In genomic region chr6:51528556-51528955, GRCh38 we compare ENCODE assay signal across 27 cellular contexts.
DNase-seq lines count a peak whose midpoint lies in the region; ATAC-seq, FAIRE-seq and TF ChIP-seq lines count a peak whose summit lies in the region.
"Had no signal": no experiment of that assay in that cellular context is flagged by ENCODE, and none has a peak within 500 bp of the region (broad histone marks: within the 10 kb centered on the region; RNA-seq: fewer than 3 reads in every experiment).

No MANE protein-coding gene starts in this region.

- no peak overlapping the region for H3K27ac Mint-ChIP-seq in MCF 10A (ENCODE audit: low read depth, unreplicated experiment)
- H3K27ac Mint-ChIP-seq: activated CD4-positive, alpha-beta memory T cell treated with anti-CD3 and anti-CD28 coated beads, Interleukin-2, amount 10 ng/mL, durations not matched to agents 7 days and 5 days; activated naive CD8-positive, alpha-beta T cell treated with anti-CD3 and anti-CD28 coated beads, Interleukin-2, amount 50 U/mL, for 24 hours; nephron; T-cell; type B pancreatic cell had no signal

- H3K9me3 ChIP-seq in breast epithelium: peaks cover 0 to 9% of the 10 kb centered on the region in 2 donors
- H3K9me3 ChIP-seq in uterus: no peaks in the 10 kb centered on the region
- H3K9me3 ChIP-seq: heart left ventricle, mucosa of descending colon had no signal

- no peaks in the 10 kb centered on the region for H3K36me3 ChIP-seq in breast epithelium
- H3K36me3 ChIP-seq in uterus: no peaks in the 10 kb centered on the region
- H3K36me3 ChIP-seq: heart left ventricle had no signal

- no peaks in the 10 kb centered on the region for H3K36me3 Mint-ChIP-seq in MCF 10A (ENCODE audit: insufficient read depth, unreplicated experiment)
- H3K36me3 Mint-ChIP-seq: T-cell, type B pancreatic cell had no signal

- ATAC-seq in HG03432 (IDR thresholded peaks at IDR 0.05; ENCODE audit: unreplicated experiment): no peak
- ATAC-seq: activated naive CD8-positive, alpha-beta T cell treated with anti-CD3 and anti-CD28 coated beads, Interleukin-2, amount 50 U/mL, for 24 hours; GM12878; heart left ventricle; left ventricle myocardium superior; mucosa of descending colon; Panc1; T-cell had no signal

- H3K27me3 Mint-ChIP-seq in MCF 10A (ENCODE audit: insufficient read depth, unreplicated experiment): no peaks in the 10 kb centered on the region
- H3K27me3 Mint-ChIP-seq: activated CD4-positive, alpha-beta memory T cell treated with anti-CD3 and anti-CD28 coated beads, Interleukin-2, amount 10 ng/mL, durations not matched to agents 7 days and 5 days; activated naive CD8-positive, alpha-beta T cell treated with anti-CD3 and anti-CD28 coated beads, Interleukin-2, amount 50 U/mL, for 24 hours; T-cell had no signal

- TF ChIP-seq POLR2A in breast epithelium (IDR thresholded peaks at IDR 0.05): no peak
- TF ChIP-seq POLR2A in uterus (IDR thresholded peaks at IDR 0.05): no peak

- H3K9me3 Mint-ChIP-seq in MCF 10A (ENCODE audit: unreplicated experiment): no peaks in the 10 kb centered on the region
- H3K9me3 Mint-ChIP-seq: activated CD4-positive, alpha-beta memory T cell treated with anti-CD3 and anti-CD28 coated beads, Interleukin-2, amount 10 ng/mL, durations not matched to agents 7 days and 5 days; activated naive CD8-positive, alpha-beta T cell treated with anti-CD3 and anti-CD28 coated beads, Interleukin-2, amount 50 U/mL, for 24 hours; nephron had no signal

- no TSS peak for BruUV-seq in MCF 10A (replicated peaks; lab: Mats Ljungman, UMichigan)

- intact Hi-C loops in MCF 10A (cut with micrococcal nuclease): no loop called here
- intact Hi-C loops in breast epithelium (cut with DNase I; ENCODE audit: low total_unique reads): no loop called here
- intact Hi-C loops in uterus (cut with DNase I; ENCODE audit: low total_unique reads): no loop called here

- TF ChIP-seq CTCF in MCF 10A (IDR thresholded peaks at IDR 0.05; ENCODE audit: unreplicated experiment) (no peak), breast epithelium (IDR thresholded peaks at IDR 0.05) (no peak), uterus (IDR thresholded peaks at IDR 0.05) (no peak)

- H3K27me3 ChIP-seq in breast epithelium (no peaks in the 10 kb centered on the region), uterus (no peaks in the 10 kb centered on the region)
- H3K27me3 ChIP-seq: heart left ventricle had no signal

- POLR2A ChIA-PET in MCF 10A (lab: Yijun Ruan, JAX): no interaction called here

- CTCF ChIA-PET in MCF 10A (lab: Yijun Ruan, JAX): interaction anchor here (1.0 to 1.4 kb wide), 4 partner anchors 9 to 178 kb away, joined by 4 to 7 read pairs (median 4); no protein-coding TSS in a partner anchor

- no peak overlapping the region for H3K4me3 ChIP-seq in breast epithelium
- H3K4me3 ChIP-seq in uterus: no peak overlapping the region
- H3K4me3 ChIP-seq: GM12878, heart left ventricle, mucosa of descending colon had no signal

- peak; percentile 5 for DNase-seq in MCF 10A (ENCODE audit: unreplicated experiment)
- no peak for DNase-seq in breast epithelium (ENCODE audit: low spot score in 2 of 2)
- DNase-seq in RPMI7951 (ENCODE audit: low read depth): peak; percentile 0
- DNase-seq in iris pigment epithelial cell (ENCODE audit: low read depth): peak; percentile 6
- DNase-seq in urothelium cell line (ENCODE audit: low spot score): peak; percentile 23
- no peak for DNase-seq in uterus
- DNase-seq in mesenteric fat pad (ENCODE audit: low spot score): no peak
- DNase-seq: activated CD4-positive, alpha-beta memory T cell treated with anti-CD3 and anti-CD28 coated beads, Interleukin-2, amount 10 ng/mL, durations not matched to agents 7 days and 5 days; activated CD4-positive, CD25-positive, alpha-beta regulatory T cell treated with anti-CD3 and anti-CD28 coated beads, Interleukin-2, amount 50 U/mL, for 72 hours; activated gamma-delta T cell treated with Interleukin-2 at 50 U/mL for 16 hours; activated naive CD8-positive, alpha-beta T cell treated with anti-CD3 and anti-CD28 coated beads, Interleukin-2, amount 50 U/mL, for 24 hours; AML-193; HCEC 1CT; heart left ventricle; left ventricle myocardium superior; mucosa of descending colon; NCI-H1105; NCI-H2029; NCI-H510A; NK-92 treated with Interleukin-12 subunit alpha and Interleukin-12 subunit beta, amount 100 ng/mL, for 24 hours; posterior cingulate gyrus; T-cell had no signal

- H3K27ac ChIP-seq in breast epithelium (no peak overlapping the region), uterus (no peak overlapping the region)
- H3K27ac ChIP-seq: heart left ventricle had no signal

- H3K4me1 ChIP-seq in breast epithelium (no peaks in the 10 kb centered on the region), uterus (no peaks in the 10 kb centered on the region)
- H3K4me1 ChIP-seq: heart left ventricle had no signal

- FAIRE-seq in urothelium cell line (lab: Jason Lieb, UNC): peak; percentile 17
- FAIRE-seq: GM12878 had no signal

- no peak overlapping the region for H3K4me3 Mint-ChIP-seq in MCF 10A (ENCODE audit: unreplicated experiment)
- H3K4me3 Mint-ChIP-seq: activated CD4-positive, alpha-beta memory T cell treated with anti-CD3 and anti-CD28 coated beads, Interleukin-2, amount 10 ng/mL, durations not matched to agents 7 days and 5 days; activated naive CD8-positive, alpha-beta T cell treated with anti-CD3 and anti-CD28 coated beads, Interleukin-2, amount 50 U/mL, for 24 hours; nephron; T-cell; type B pancreatic cell had no signal

- no peaks in the 10 kb centered on the region for H3K4me1 Mint-ChIP-seq in MCF 10A (ENCODE audit: insufficient read depth, unreplicated experiment)
- H3K4me1 Mint-ChIP-seq: activated CD4-positive, alpha-beta memory T cell treated with anti-CD3 and anti-CD28 coated beads, Interleukin-2, amount 10 ng/mL, durations not matched to agents 7 days and 5 days; activated naive CD8-positive, alpha-beta T cell treated with anti-CD3 and anti-CD28 coated beads, Interleukin-2, amount 50 U/mL, for 24 hours; nephron; T-cell had no signal

Comparison
In these comparisons a context has a peak if more than half of its experiments do, and no peak if none do; other contexts are left out.
1. DNase-seq: peak in MCF 10A (single experiment), RPMI7951 (single experiment), iris pigment epithelial cell (single experiment) and urothelium cell line (single experiment); none in breast epithelium (0 of 2), uterus (0 of 2) and mesenteric fat pad (single experiment).